In genomic region chr1:12552951-12553921, GRCh38 we compare ENCODE assay signal across 15 cellular contexts.
DNase-seq lines count a peak whose midpoint lies in the region; ATAC-seq and TF ChIP-seq lines count a peak whose summit lies in the region.
"Had no signal": no experiment of that assay in that cellular context is flagged by ENCODE, and none has a peak within 500 bp of the region (broad histone marks: within the 10 kb centered on the region; RNA-seq: fewer than 3 reads in every experiment).

No MANE protein-coding gene starts in this region.

- peak overlapping the region; percentile 70 for H2BK20ac ChIP-seq in IMR-90 (ENCODE audit: low read depth, low read length)

- no peak overlapping the region for H3K9ac ChIP-seq in IMR-90 (ENCODE audit: low read depth, low read length)

- H4K20me1 ChIP-seq in IMR-90 (ENCODE audit: insufficient read depth, low read length): no peaks in the 10 kb centered on the region

- peak overlapping the region; percentile 87 for H2AK5ac ChIP-seq in IMR-90 (ENCODE audit: low read depth, low read length)

- in situ Hi-C loops in IMR-90 (cut with MboI; ENCODE audit: low sequenced_read_pairs): loop anchor here (10.0 kb wide), 1 partner anchor 62 kb away; the partner anchor contains the start of gene DHRS3

- no peak overlapping the region for H3K4me2 ChIP-seq in IMR-90 (ENCODE audit: low read depth, low read length)

- ATAC-seq in IMR-90 (ENCODE audit: low read depth) (no peak), lower lobe of right lung (no peak), HG02610 (IDR thresholded peaks at IDR 0.05; ENCODE audit: unreplicated experiment) (no peak)
- ATAC-seq: activated CD8-positive, alpha-beta T cell treated with anti-CD3 and anti-CD28 coated beads, Interleukin-2, amount 10 ng/mL, durations not matched to agents 7 days and 5 days; mucosa of descending colon; PC-3 had no signal

- H4K8ac ChIP-seq in IMR-90 (ENCODE audit: low read depth in 2 of 2, low read length in 2 of 2): peak overlapping the region; percentile 19 to 41; a peak in 2 of 4 replicates

- H2AK9ac ChIP-seq in IMR-90 (replicated peaks; ENCODE audit: low read depth, low read length, poor library complexity): peak overlapping the region; percentile 15

- 76% methylated on average over 9 of the region's 16 CpGs; no CpG with 5 or more reads in 1 of the 2 experiments for WGBS in IMR-90 (ENCODE audit: extremely low coverage in 2 of 2, insufficient read length in 1 of 2), 2 experiments
- 80 to 93% (median 88%) methylated on average over 13 to 16 of the region's 16 CpGs for WGBS in stomach, 5 donors

- TF ChIP-seq CTCF in IMR-90 (conservative IDR thresholded peaks at IDR 0.05; ENCODE audit: low read depth, low read length) (no peak), lower lobe of right lung (IDR thresholded peaks at IDR 0.05) (no peak), stomach (IDR thresholded peaks at IDR 0.05) (no peak), BE2C (IDR thresholded peaks at IDR 0.05; ENCODE audit: low read depth, low read length) (no peak)

- DNase-seq in IMR-90 (no peak), cerebellar cortex (ENCODE audit: low spot score) (peak; percentile 3), lower lobe of right lung (peak; percentile 33), stomach (no peak), cerebellar nuclear complex (lab: John Stamatoyannopoulos, UW) (no peak), BE2C (no peak)
- no peak for DNase-seq in activated CD4-positive, alpha-beta T cell treated with anti-CD3 and anti-CD28 coated beads for 48 hours
- DNase-seq: activated CD8-positive, alpha-beta T cell treated with anti-CD3 and anti-CD28 coated beads, Interleukin-2, amount 10 ng/mL, durations not matched to agents 7 days and 5 days; activated naive CD8-positive, alpha-beta T cell treated with anti-CD3 and anti-CD28 coated beads, Interleukin-2, amount 10 ng/mL, durations not matched to agents 7 days and 5 days; HCEC 1CT; hypothalamus; KBM-7; PC-3 had no signal

- H3K4me1 ChIP-seq in IMR-90 (ENCODE audit: control insufficient read depth, insufficient read depth, low read length) (peaks cover 29% of the 10 kb centered on the region), lower lobe of right lung (peaks cover 45% of the 10 kb centered on the region), stomach (peaks cover 21 to 60% (median 34%) of the 10 kb centered on the region in 4 donors), BE2C (no peaks in the 10 kb centered on the region)

- 0 out of 2 replicates have a peak overlapping the region, but pooled peaks have one; percentile 63 for H3K23ac ChIP-seq in IMR-90 (ENCODE audit: low read depth, low read length)

- peak overlapping the region; percentile 84 for H4K91ac ChIP-seq in IMR-90 (ENCODE audit: insufficient read depth, low read depth, low read length)

- peaks cover 4% of the 10 kb centered on the region for H3K9me1 ChIP-seq in IMR-90 (ENCODE audit: insufficient read depth, low read length)

- H3K27me3 ChIP-seq in IMR-90 (ENCODE audit: control insufficient read depth, insufficient read depth, low read length) (no peaks in the 10 kb centered on the region), lower lobe of right lung (ENCODE audit: low read depth) (no peaks in the 10 kb centered on the region), stomach (no peaks in the 10 kb centered on the region), BE2C (no peaks in the 10 kb centered on the region)

- H3K9me3 ChIP-seq in IMR-90 (ENCODE audit: control insufficient read depth, insufficient read depth, low read length) (peaks cover 2% of the 10 kb centered on the region; the same call in 1 of the 2 replicates), lower lobe of right lung (no peaks in the 10 kb centered on the region), stomach (no peaks in the 10 kb centered on the region), BE2C (no peaks in the 10 kb centered on the region)
- H3K9me3 ChIP-seq: mucosa of descending colon had no signal

- no peak overlapping the region; the same call in 1 of the 2 replicates for H3K27ac ChIP-seq in IMR-90 (ENCODE audit: insufficient read depth, low read length)
- H3K27ac ChIP-seq in lower lobe of right lung: peak overlapping the region; percentile 41
- H3K27ac ChIP-seq in stomach: peak overlapping the region in 3 of 5 donors; percentile 42 to 86 (median 69)

- H3K4me3 ChIP-seq in IMR-90 (ENCODE audit: insufficient read depth, low read depth, low read length): no peak overlapping the region
- no peak overlapping the region for H3K4me3 ChIP-seq in lower lobe of right lung
- H3K4me3 ChIP-seq in stomach: no peak overlapping the region
- no peak overlapping the region for H3K4me3 ChIP-seq in BE2C (ENCODE audit: low read depth, low read length)
- H3K4me3 ChIP-seq: mucosa of descending colon had no signal

- BruUV-seq in IMR-90 (replicated peaks; lab: Mats Ljungman, UMichigan): no TSS peak

- H2AFZ ChIP-seq in IMR-90 (replicated peaks; ENCODE audit: low read length, poor library complexity): peak overlapping the region; percentile 4

- H3K79me1 ChIP-seq in IMR-90 (ENCODE audit: low read depth in 1 of 2, low read length in 2 of 2): no peaks in the 10 kb centered on the region

- POLR2A ChIA-PET in IMR-90 (lab: Charles Lee; ENCODE audit: unreplicated experiment): no interaction called here

- TF ChIP-seq EP300 in stomach (IDR thresholded peaks at IDR 0.05): no peak

- CTCF ChIA-PET in IMR-90 (lab: Yijun Ruan, JAX): interaction anchor here (0.6 kb wide), 1 partner anchor 51 kb away, joined by 4 read pairs; no protein-coding TSS in a partner anchor

- H3K18ac ChIP-seq in IMR-90 (ENCODE audit: low read depth, low read length): peak overlapping the region; percentile 64

- no peak overlapping the region for H3K56ac ChIP-seq in IMR-90 (ENCODE audit: extremely low read depth, insufficient read depth, low read length)

- H4K5ac ChIP-seq in IMR-90 (ENCODE audit: low read depth, low read length): peak overlapping the region; percentile 82

- no peak for TF ChIP-seq RAD21 in IMR-90 (IDR thresholded peaks at IDR 0.05; ENCODE audit: low read length)

- no peak overlapping the region for H2BK5ac ChIP-seq in IMR-90 (ENCODE audit: low read depth, low read length, poor library complexity, severe bottlenecking)

- intact Hi-C loops in IMR-90 (cut with micrococcal nuclease): no loop called here
- intact Hi-C loops in lower lobe of right lung (cut with DNase I): no loop called here
- intact Hi-C loops in stomach (cut with DNase I; ENCODE audit: low total_unique reads): no loop called here

- H3K36me3 ChIP-seq in IMR-90 (ENCODE audit: control insufficient read depth, insufficient read depth, low read length) (no peaks in the 10 kb centered on the region), lower lobe of right lung (no peaks in the 10 kb centered on the region), stomach (no peaks in the 10 kb centered on the region), BE2C (no peaks in the 10 kb centered on the region)

- peak overlapping the region; percentile 88 for H3K4ac ChIP-seq in IMR-90 (ENCODE audit: low read depth, low read length)

- dilution Hi-C loops in IMR-90 (cut with HindIII; ENCODE audit: low sequenced_read_pairs, unreplicated experiment): no loop called here

- H3K14ac ChIP-seq in IMR-90 (replicated peaks; ENCODE audit: low read depth, low read length): peak overlapping the region; percentile 43

- H2BK15ac ChIP-seq in IMR-90 (ENCODE audit: low read depth, low read length): peak overlapping the region; percentile 89; the same call in 2 of the 3 replicates

- TF ChIP-seq POLR2A in IMR-90 (IDR thresholded peaks at IDR 0.05; ENCODE audit: low read depth, low read length): no peak
- TF ChIP-seq POLR2A in stomach (IDR thresholded peaks at IDR 0.05): no peak

- peak overlapping the region; percentile 78 for H2BK120ac ChIP-seq in IMR-90 (ENCODE audit: low read depth, low read length)

TF ChIP-seq in IMR-90, 13 proteins besides CTCF, POLR2A, EP300 and RAD21:
- TF ChIP-seq CEBPB (IDR thresholded peaks at IDR 0.05; ENCODE audit: low read depth, low read length) (no peak), MAZ (IDR thresholded peaks at IDR 0.05; ENCODE audit: borderline replicate concordance, low read depth, low read length) (no peak), MXI1 (IDR thresholded peaks at IDR 0.05; ENCODE audit: borderline replicate concordance, low read depth, low read length) (no peak), CHD1 (IDR thresholded peaks at IDR 0.05; ENCODE audit: low read depth, low read length) (no peak), SMC3 (IDR thresholded peaks at IDR 0.05; ENCODE audit: low read depth, low read length) (no peak), ELK1 (IDR thresholded peaks at IDR 0.05; ENCODE audit: borderline replicate concordance, low read depth, low read length) (no peak), RCOR1 (IDR thresholded peaks at IDR 0.05; ENCODE audit: insufficient replicate concordance, low read length) (no peak), RFX5 (IDR thresholded peaks at IDR 0.05; ENCODE audit: low read depth, low read length) (no peak), FOS (IDR thresholded peaks at IDR 0.05; ENCODE audit: low read depth, low read length) (no peak), MAFK (IDR thresholded peaks at IDR 0.05; ENCODE audit: low read depth, low read length) (no peak), USF2 (IDR thresholded peaks at IDR 0.05; ENCODE audit: low read depth, low read length) (no peak), BHLHE40 (IDR thresholded peaks at IDR 0.05; ENCODE audit: low read depth, low read length) (no peak), NFE2L2 (IDR thresholded peaks at IDR 0.05; ENCODE audit: low read depth, low read length) (no peak)

Comparison
In these comparisons a context has a peak if more than half of its experiments do, and no peak if none do; other contexts are left out.
1. DNase-seq: peak in cerebellar cortex (single experiment) and lower lobe of right lung (single experiment); none in IMR-90 (single experiment), stomach (single experiment), cerebellar nuclear complex (0 of 2), activated CD4-positive, alpha-beta T cell treated with anti-CD3 and anti-CD28 coated beads for 48 hours (single experiment) and BE2C (single experiment).